ENCODE assay signal across 9 cellular contexts in the genomic region with DNA sequence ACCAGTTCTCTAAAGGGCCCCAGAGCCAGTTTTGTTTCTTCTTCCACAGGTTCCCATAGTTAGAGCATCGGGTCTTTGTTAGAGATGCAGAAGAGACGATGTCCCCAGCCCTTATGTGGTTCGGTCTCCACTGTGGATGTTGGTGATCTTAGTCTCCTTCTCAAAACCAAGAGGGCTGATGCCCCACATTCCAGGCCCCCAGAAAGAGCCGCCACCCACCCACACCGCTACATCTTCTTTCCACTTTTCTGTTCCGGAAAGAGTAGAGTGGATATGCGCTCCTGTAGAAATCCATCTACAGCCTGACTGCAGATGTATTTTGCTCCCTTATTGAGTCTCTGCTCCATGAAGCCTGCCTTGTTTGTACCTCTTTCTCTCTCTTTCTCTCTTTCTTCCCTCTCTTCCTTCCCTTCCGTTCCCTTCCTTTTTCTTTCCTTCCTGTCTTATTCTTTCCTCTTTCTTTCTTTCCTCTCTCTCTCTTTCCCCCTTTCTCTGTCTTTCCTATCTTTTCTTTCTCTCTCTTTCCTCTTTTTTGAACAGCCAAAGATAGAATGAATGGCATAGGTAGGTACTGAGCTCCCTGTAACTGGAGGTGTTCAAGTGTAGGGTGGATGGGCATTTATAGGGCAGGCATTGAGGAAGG.
DNase-seq lines count a peak whose midpoint lies in the region; ATAC-seq and TF ChIP-seq lines count a peak whose summit lies in the region.
"Had no signal": no experiment of that assay in that cellular context is flagged by ENCODE, and none has a peak within 500 bp of the region (broad histone marks: within the 10 kb centered on the region; RNA-seq: fewer than 3 reads in every experiment).

No MANE protein-coding gene starts in this region.

- H3K4me1 ChIP-seq in RWPE2 (ENCODE audit: insufficient read depth, poor library complexity, severe bottlenecking) (peaks cover 50% of the 10 kb centered on the region), esophagus muscularis mucosa (peaks cover 36 to 58% (median 55%) of the 10 kb centered on the region in 4 donors), psoas muscle (peaks cover 44% of the 10 kb centered on the region)

- H3K9me3 ChIP-seq in AG04450 (ENCODE audit: control insufficient read depth, insufficient read depth, low read length) (no peaks in the 10 kb centered on the region), RWPE2 (ENCODE audit: severe bottlenecking) (no peaks in the 10 kb centered on the region), esophagus muscularis mucosa (no peaks in the 10 kb centered on the region), psoas muscle (no peaks in the 10 kb centered on the region)

- ATAC-seq in RWPE2 (ENCODE audit: low read depth), result no peak
- ATAC-seq in psoas muscle, result no peak
- no peak for ATAC-seq in HG02798 (IDR thresholded peaks at IDR 0.05; ENCODE audit: poor library complexity, unreplicated experiment)
- ATAC-seq in GM19324 (IDR thresholded peaks at IDR 0.05; ENCODE audit: low FRiP score, unreplicated experiment), result no peak

- intact Hi-C loops in esophagus muscularis mucosa (cut with DNase I) (loop anchor here (5.0 kb wide), 1 partner anchor 33 kb away; no protein-coding TSS in a partner anchor), psoas muscle (cut with DNase I) (no loop called here)

- H3K36me3 ChIP-seq in RWPE2 (ENCODE audit: low read depth), result peaks cover 30% of the 10 kb centered on the region
- no peaks in the 10 kb centered on the region for H3K36me3 ChIP-seq in esophagus muscularis mucosa
- H3K36me3 ChIP-seq in psoas muscle (ENCODE audit: insufficient read depth in 1 of 2, low read depth in 1 of 2), result no peaks in the 10 kb centered on the region

- DNase-seq in AG04450 (ENCODE audit: low read depth, low spot score) (no peak), RWPE2 (ENCODE audit: low spot score) (no peak), esophagus muscularis mucosa (ENCODE audit: extremely low spot score) (no peak), psoas muscle (no peak), foreskin fibroblast (no peak)
- no peak for DNase-seq in activated CD4-positive, CD25-positive, alpha-beta regulatory T cell (lab: John Stamatoyannopoulos, UW)
- DNase-seq: activated CD8-positive, alpha-beta T cell treated with anti-CD3 and anti-CD28 coated beads, Interleukin-2, amount 10 ng/mL, durations not matched to agents 7 days and 5 days had no signal

- H3K4me3 ChIP-seq in AG04450 (ENCODE audit: low read depth, low read length), result no peak overlapping the region
- no peak overlapping the region for H3K4me3 ChIP-seq in RWPE2 (ENCODE audit: severe bottlenecking)
- no peak overlapping the region for H3K4me3 ChIP-seq in esophagus muscularis mucosa
- H3K4me3 ChIP-seq in psoas muscle, result no peak overlapping the region
- H3K4me3 ChIP-seq in foreskin fibroblast (ENCODE audit: low read depth in 1 of 2, low read length in 2 of 2), result no peak overlapping the region

- no peak for TF ChIP-seq POLR2A in esophagus muscularis mucosa (IDR thresholded peaks at IDR 0.05; ENCODE audit: low read depth)

- CTCF ChIA-PET in AG04450 (lab: Charles Lee), result interaction anchor here (0.9 kb wide), 2 partner anchors 34 to 65 kb away, joined by 3 read pairs; no protein-coding TSS in a partner anchor

- TF ChIP-seq CTCF in AG04450 (IDR thresholded peaks at IDR 0.05; ENCODE audit: low read depth, low read length), result no peak
- no peak for TF ChIP-seq CTCF in RWPE2 (IDR thresholded peaks at IDR 0.05; ENCODE audit: poor library complexity, severe bottlenecking)
- TF ChIP-seq CTCF in esophagus muscularis mucosa (IDR thresholded peaks at IDR 0.05), result no peak
- TF ChIP-seq CTCF in psoas muscle (IDR thresholded peaks at IDR 0.05), result no peak
- no peak for TF ChIP-seq CTCF in foreskin fibroblast (IDR thresholded peaks at IDR 0.05; ENCODE audit: low read depth, low read length)

- no peak for TF ChIP-seq EP300 in esophagus muscularis mucosa (IDR thresholded peaks at IDR 0.05)

- POLR2A ChIA-PET in AG04450 (lab: Yijun Ruan, JAX), result interaction anchor here (2.1 kb wide), 1 partner anchor 65 kb away, joined by 8 read pairs; no protein-coding TSS in a partner anchor

- WGBS in esophagus muscularis mucosa, result 91% methylated on average over 8 of the region's 8 CpGs
- 94 to 96% (median 94%) methylated on average over 8 of the region's 8 CpGs for WGBS in psoas muscle, 3 donors

- peak overlapping the region; percentile 96 for H3K27ac ChIP-seq in AG04450 (ENCODE audit: low read depth, low read length)
- peak overlapping the region; percentile 39 for H3K27ac ChIP-seq in RWPE2 (ENCODE audit: poor library complexity, severe bottlenecking)
- peak overlapping the region; percentile 65 to 76 (median 72) for H3K27ac ChIP-seq in esophagus muscularis mucosa (replicated peaks in 1 of 4)
- H3K27ac ChIP-seq in psoas muscle, result peak overlapping the region; percentile 74

- no peaks in the 10 kb centered on the region for H3K27me3 ChIP-seq in AG04450 (ENCODE audit: control insufficient read depth, insufficient read depth, low read length)
- no peaks in the 10 kb centered on the region for H3K27me3 ChIP-seq in RWPE2 (ENCODE audit: insufficient read depth, poor library complexity, severe bottlenecking)
- no peaks in the 10 kb centered on the region for H3K27me3 ChIP-seq in esophagus muscularis mucosa
- H3K27me3 ChIP-seq in psoas muscle (ENCODE audit: insufficient read depth in 3 of 3, low read length in 2 of 3), result no peaks in the 10 kb centered on the region

Comparison
In these comparisons a context has a peak if more than half of its experiments do, and no peak if none do; other contexts are left out.
1. H3K27ac ChIP-seq: peak in every context shown above with its lines; median percentile 96 in AG04450; 74 in psoas muscle; 72 in esophagus muscularis mucosa; 39 in RWPE2.